Comparison of ENCODE assay signal across 8 cellular contexts in the genomic region with DNA sequence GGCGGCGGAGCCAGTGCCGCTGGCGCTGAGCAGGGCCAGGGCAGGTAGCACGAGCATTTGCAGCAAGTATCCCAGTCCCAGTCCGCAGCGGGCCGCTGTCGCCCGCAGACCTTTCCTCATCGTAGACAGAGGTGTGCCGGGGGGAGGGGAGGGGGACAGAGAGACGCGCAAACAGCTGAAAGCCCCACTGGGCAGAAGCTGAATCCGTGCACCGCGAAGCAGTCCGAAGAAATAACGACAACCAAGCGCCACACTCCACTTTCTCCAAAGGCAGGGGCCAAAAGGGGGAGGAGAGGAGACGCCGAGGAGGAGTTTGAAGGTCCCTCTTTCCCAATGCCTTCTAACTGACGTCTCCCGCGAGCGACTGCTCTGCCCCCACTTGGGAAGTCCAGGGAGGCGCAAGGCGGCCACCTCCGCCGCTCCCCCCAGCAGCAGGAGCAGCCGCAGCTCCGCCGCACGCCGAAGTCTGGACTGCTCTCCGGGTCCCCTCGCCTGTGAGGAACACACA. TPM values are rescaled to one million over a fixed set of nuclear protein-coding genes. Genes with fewer than 3 reads are reported as not detected.
DNase-seq lines count a peak whose midpoint lies in the region; ATAC-seq and TF ChIP-seq lines count a peak whose summit lies in the region.

A gene (minus strand): TSS at position 236 of the 508 bp plus-strand sequence.

- no peak within 1 kb of the TSS for H2AFZ ChIP-seq in parathyroid adenoma

- peak within 1 kb of the TSS; percentile 75 for H3K4me3 ChIP-seq in right cardiac atrium (ENCODE audit: low read length)
- H3K4me3 ChIP-seq in parathyroid adenoma (ENCODE audit: low read depth, low read length): peak within 1 kb of the TSS; percentile 51

- H3K27ac ChIP-seq in right cardiac atrium (ENCODE audit: low read length): peak within 1 kb of the TSS; percentile 76
- no peak within 1 kb of the TSS for H3K27ac ChIP-seq in parathyroid adenoma

- under 1% methylated on average over 37 of the region's 37 CpGs for WGBS in right cardiac atrium

- DNase-seq in C1 segment of cervical spinal cord (lab: John Stamatoyannopoulos, UW) (peak in 10 of 14 donors; percentile 41 to 94 (median 76)), HT1080 (ENCODE audit: low read depth) (peak; percentile 66), amygdala (lab: John Stamatoyannopoulos, UW) (peak in 43 of 56 donors; percentile 49 to 95 (median 84)), right cardiac atrium (peak; percentile 88 to 95 (median 94)), NCI-H2171 treated with DMSO at 0.1 percent for 48 hours (lab: John Stamatoyannopoulos, UW) (no peak), HuH-7.5 (ENCODE audit: low spot score) (no peak)
- no peak for DNase-seq in activated CD8-positive, alpha-beta memory T cell treated with anti-CD3 and anti-CD28 coated beads, Interleukin-2, amount 50 U/mL, for 4 hours

- ATAC-seq in right cardiac atrium: peak; percentile 92

- TF ChIP-seq CTCF in parathyroid adenoma (IDR thresholded peaks at IDR 0.05): no peak

- H3K9ac ChIP-seq in parathyroid adenoma: no peak within 1 kb of the TSS

- no peaks in the 10 kb centered on the region for H3K4me1 ChIP-seq in right cardiac atrium (ENCODE audit: control insufficient read depth, insufficient read depth, low read length)
- H3K4me1 ChIP-seq in parathyroid adenoma: no peaks in the 10 kb centered on the region

- no peaks in the 10 kb centered on the region for H3K27me3 ChIP-seq in right cardiac atrium (ENCODE audit: control insufficient read depth, insufficient read depth)
- no peaks in the 10 kb centered on the region for H3K27me3 ChIP-seq in parathyroid adenoma (ENCODE audit: control insufficient read depth, insufficient read depth, low read length)

- intact Hi-C loops in right cardiac atrium (cut with DNase I): no loop called here

- no peaks in the 10 kb centered on the region for H3K9me3 ChIP-seq in right cardiac atrium (ENCODE audit: control insufficient read depth, low read length)
- no peaks in the 10 kb centered on the region for H3K9me3 ChIP-seq in parathyroid adenoma (ENCODE audit: control insufficient read depth, low read length)

- H3K4me2 ChIP-seq in parathyroid adenoma (ENCODE audit: low read length): peak within 1 kb of the TSS; percentile 87

- H3K36me3 ChIP-seq in parathyroid adenoma (ENCODE audit: control insufficient read depth, insufficient read depth, low read length): no peaks in the 10 kb centered on the region

- H3K79me2 ChIP-seq in parathyroid adenoma: no peaks in the 10 kb centered on the region

RNA-seq across cellular contexts. Expression of the gene that starts here (rescaled TPM):
- 0.10 and 0.11 TPM in 2 replicates for total RNA-seq in HT1080 (2014; rRNA removed; shearing (Covaris generic))
- polyA plus RNA-seq in HT1080 (2015; cell fraction: cytosol; rRNA removed): 0.05 and 0.06 TPM in 2 replicates
- polyA plus RNA-seq in HT1080 (2015; cell fraction: nucleus; rRNA removed): 0.11 and 0.16 TPM in 2 replicates
- total RNA-seq in right cardiac atrium: 1 to 10 TPM; 4.0 to 8.4 (median 6.7) TPM
- 1.3 TPM for polyA plus RNA-seq in right cardiac atrium

Comparison
In these comparisons a context has a peak if more than half of its experiments do, and no peak if none do; other contexts are left out.
1. Peak in DNase-seq in HT1080; RNA of the gene not detected or under 1 TPM.
2. DNase-seq: peak in C1 segment of cervical spinal cord (10 of 14), amygdala (43 of 56) and right cardiac atrium (3 of 3); none in NCI-H2171 treated with DMSO at 0.1 percent for 48 hours (single experiment), HuH-7.5 (single experiment) and activated CD8-positive, alpha-beta memory T cell treated with anti-CD3 and anti-CD28 coated beads, Interleukin-2, amount 50 U/mL, for 4 hours (single experiment).